22 cellular contexts compared by ENCODE assay signal in genomic region chr6:66173587-66173986, GRCh38.
"Had no signal": no experiment of that assay in that cellular context is flagged by ENCODE, and none has a peak within 500 bp of the region (broad histone marks: within the 10 kb centered on the region; RNA-seq: fewer than 3 reads in every experiment).

No MANE protein-coding gene starts in this region.

- H2AFZ ChIP-seq: hepatocyte had no signal

- H3K36me3 ChIP-seq: colonic mucosa, esophagus muscularis mucosa, gastroesophageal sphincter, heart left ventricle, left lung, lower lobe of right lung had no signal

- H3K27ac Mint-ChIP-seq: dendritic cell treated with granulocyte-macrophage colony-stimulating factor and Interleukin-4, amounts not matched to agents 40 ng/mL and 50 ng/mL, for 4 days; effector memory CD8-positive, alpha-beta T cell; naive thymus-derived CD8-positive, alpha-beta T cell had no signal

- H3K4me1 ChIP-seq: colonic mucosa, esophagus muscularis mucosa, foreskin keratinocyte, gastroesophageal sphincter, heart left ventricle, left lung, lower lobe of right lung had no signal

- ATAC-seq: effector memory CD8-positive, alpha-beta T cell; foreskin keratinocyte; gastroesophageal sphincter; heart left ventricle; left cardiac atrium; left lung; left ventricle myocardium superior; lower lobe of right lung; mucosa of descending colon; naive thymus-derived CD8-positive, alpha-beta T cell had no signal

- H3K27ac ChIP-seq: colonic mucosa, esophagus muscularis mucosa, foreskin keratinocyte, gastroesophageal sphincter, heart left ventricle, hepatocyte, left lung, lower lobe of right lung had no signal

- H3K4me3 ChIP-seq: colonic mucosa, esophagus muscularis mucosa, gastroesophageal sphincter, heart left ventricle, hepatocyte, left lung, lower lobe of right lung, mucosa of descending colon had no signal

- H3K4me2 ChIP-seq: hepatocyte had no signal

- H3K27me3 Mint-ChIP-seq: dendritic cell treated with granulocyte-macrophage colony-stimulating factor and Interleukin-4, amounts not matched to agents 40 ng/mL and 50 ng/mL, for 4 days; effector memory CD8-positive, alpha-beta T cell; naive B cell; naive thymus-derived CD8-positive, alpha-beta T cell had no signal

- H3K79me2 ChIP-seq: hepatocyte had no signal

- H3K27me3 ChIP-seq: colonic mucosa, esophagus muscularis mucosa, foreskin keratinocyte, gastroesophageal sphincter, heart left ventricle, hepatocyte, left lung had no signal

- H3K9me3 ChIP-seq: colonic mucosa had no signal

- H3K4me1 Mint-ChIP-seq: naive B cell; naive thymus-derived CD8-positive, alpha-beta T cell had no signal

- FAIRE-seq: endothelial cell of umbilical vein, frontal cortex, islet of Langerhans, keratinocyte had no signal

- H3K4me3 Mint-ChIP-seq: dendritic cell treated with granulocyte-macrophage colony-stimulating factor and Interleukin-4, amounts not matched to agents 40 ng/mL and 50 ng/mL, for 4 days; effector memory CD8-positive, alpha-beta T cell; naive B cell; naive thymus-derived CD8-positive, alpha-beta T cell had no signal

- DNase-seq: colonic mucosa; cortex of kidney; effector CD8-positive, alpha-beta T cell; effector memory CD8-positive, alpha-beta T cell; foreskin keratinocyte; heart left ventricle; left cardiac atrium; left lung; left ventricle myocardium superior; lower lobe of right lung; mesenchymal stem cell; mucosa of descending colon; naive B cell; naive thymus-derived CD8-positive, alpha-beta T cell had no signal
